ENCODE assay signal across 1 cellular context in genomic region chr20:35006531-35006971, GRCh38.
TF ChIP-seq lines count a peak whose summit lies in the region.

No MANE protein-coding gene starts in this region.

TF ChIP-seq in SK-N-SH, 30 proteins besides CTCF, POLR2A, EP300 and RAD21 (continued from another document):
- TF ChIP-seq PBX3 (IDR thresholded peaks at IDR 0.05), result no peak
- TF ChIP-seq MEF2A (IDR thresholded peaks at IDR 0.05; ENCODE audit: borderline replicate concordance, low read depth), result no peak
- TF ChIP-seq MAX (IDR thresholded peaks at IDR 0.05; ENCODE audit: low read depth), result no peak
- no peak for TF ChIP-seq YY1 (IDR thresholded peaks at IDR 0.05; ENCODE audit: low read depth)
- no peak for TF ChIP-seq TCF12 (IDR thresholded peaks at IDR 0.05)
- no peak for TF ChIP-seq RXRA (IDR thresholded peaks at IDR 0.05; ENCODE audit: borderline replicate concordance, low read depth)
- no peak for TF ChIP-seq TAF1 (IDR thresholded peaks at IDR 0.05; ENCODE audit: borderline replicate concordance, low read depth, low read length)
- no peak for TF ChIP-seq JUND (IDR thresholded peaks at IDR 0.05)
- no peak for TF ChIP-seq RFX5 (IDR thresholded peaks at IDR 0.05; ENCODE audit: low read length)
- TF ChIP-seq GABPA (IDR thresholded peaks at IDR 0.05; ENCODE audit: low read depth), result no peak
- no peak for TF ChIP-seq NRF1 (IDR thresholded peaks at IDR 0.05; ENCODE audit: low read depth, low read length)
- no peak for TF ChIP-seq USF1 (IDR thresholded peaks at IDR 0.05; ENCODE audit: borderline replicate concordance, low read depth)
- TF ChIP-seq CHD2 (IDR thresholded peaks at IDR 0.05; ENCODE audit: low read length, partially characterized antibody), result no peak
- TF ChIP-seq POLR2AphosphoS5 (IDR thresholded peaks at IDR 0.05; ENCODE audit: low read depth, low read length), result no peak
- TF ChIP-seq RCOR1 (IDR thresholded peaks at IDR 0.05; ENCODE audit: low read length), result no peak
- TF ChIP-seq REST (IDR thresholded peaks at IDR 0.05; ENCODE audit: low read depth, low read length), result no peak
